14 cellular contexts compared by ENCODE assay signal in genomic region chr2:15160201-15160600, GRCh38.
DNase-seq lines count a peak whose midpoint lies in the region; ATAC-seq, FAIRE-seq and TF ChIP-seq lines count a peak whose summit lies in the region.
"Had no signal": no experiment of that assay in that cellular context is flagged by ENCODE, and none has a peak within 500 bp of the region (broad histone marks: within the 10 kb centered on the region; RNA-seq: fewer than 3 reads in every experiment).

No MANE protein-coding gene starts in this region.

- ATAC-seq in IMR-90 (ENCODE audit: low read depth): peak; percentile 6; the same call in 1 of the 2 replicates
- ATAC-seq: Right ventricle myocardium inferior had no signal

- dilution Hi-C loops in IMR-90 (cut with HindIII; ENCODE audit: low sequenced_read_pairs, unreplicated experiment): no loop called here
- dilution Hi-C loops in endothelial cell of umbilical vein (cut with MboI; ENCODE audit: extremely low pct_ligation_motif_present, low sequenced_read_pairs): no loop called here

- WGBS in IMR-90 (ENCODE audit: extremely low coverage in 2 of 2, insufficient read length in 1 of 2), 2 experiments: 83% methylated on average over 6 of the region's 8 CpGs; no CpG with 5 or more reads in 1 of the 2 experiments

- BruUV-seq in IMR-90 (replicated peaks; lab: Mats Ljungman, UMichigan): no TSS peak
- no TSS peak for BruUV-seq in endothelial cell of umbilical vein (replicated peaks; lab: Mats Ljungman, UMichigan)
- no TSS peak for BruUV-seq in Caco-2 (replicated peaks; lab: Mats Ljungman, UMichigan)

- H3K4me2 ChIP-seq in IMR-90 (ENCODE audit: low read depth, low read length) (no peak overlapping the region), endothelial cell of umbilical vein (ENCODE audit: insufficient read depth, low read length) (no peak overlapping the region), neural progenitor cell (no peak overlapping the region)

- TF ChIP-seq CTCF in CD14-positive monocyte (IDR thresholded peaks at IDR 0.05): peak; percentile 0
- TF ChIP-seq CTCF in IMR-90 (conservative IDR thresholded peaks at IDR 0.05; ENCODE audit: low read depth, low read length): no peak
- TF ChIP-seq CTCF in endothelial cell of umbilical vein (IDR thresholded peaks at IDR 0.05; ENCODE audit: extremely low read depth in 1 of 2, insufficient read depth in 1 of 2, low read depth in 1 of 2, low read length in 2 of 2): no peak
- no peak for TF ChIP-seq CTCF in neural progenitor cell (IDR thresholded peaks at IDR 0.05)
- TF ChIP-seq CTCF in Caco-2 (IDR thresholded peaks at IDR 0.05; ENCODE audit: insufficient read depth in 1 of 2, low read depth in 1 of 2, low read length in 1 of 2, severe bottlenecking in 1 of 2, unreplicated experiment in 1 of 2): no peak

- H3K79me2 ChIP-seq in endothelial cell of umbilical vein (ENCODE audit: control insufficient read depth, insufficient read depth, low read length) (no peaks in the 10 kb centered on the region), neural progenitor cell (ENCODE audit: low read depth) (no peaks in the 10 kb centered on the region)

- no peaks in the 10 kb centered on the region for H3K9me3 ChIP-seq in IMR-90 (ENCODE audit: control insufficient read depth, insufficient read depth, low read length)
- H3K9me3 ChIP-seq in endothelial cell of umbilical vein (replicated peaks; ENCODE audit: control insufficient read depth, insufficient read depth, low read length): no peaks in the 10 kb centered on the region
- no peaks in the 10 kb centered on the region for H3K9me3 ChIP-seq in neural progenitor cell (ENCODE audit: low read depth)
- H3K9me3 ChIP-seq in Caco-2: no peaks in the 10 kb centered on the region
- H3K9me3 ChIP-seq: HAP-1, SJSA1 had no signal

- no peaks in the 10 kb centered on the region for H3K27me3 ChIP-seq in IMR-90 (ENCODE audit: control insufficient read depth, insufficient read depth, low read length)
- H3K27me3 ChIP-seq in endothelial cell of umbilical vein (ENCODE audit: control insufficient read depth in 2 of 2, insufficient read depth in 2 of 2, low read length in 2 of 2): no peaks in the 10 kb centered on the region
- no peaks in the 10 kb centered on the region for H3K27me3 ChIP-seq in neural progenitor cell
- no peaks in the 10 kb centered on the region for H3K27me3 ChIP-seq in Caco-2 (replicated peaks; ENCODE audit: control insufficient read depth, insufficient read depth, low read length)
- H3K27me3 ChIP-seq: SJSA1 had no signal

- H3K36me3 Mint-ChIP-seq in CD14-positive monocyte: no peaks in the 10 kb centered on the region
- H3K36me3 Mint-ChIP-seq in neural progenitor cell: peaks cover 6% of the 10 kb centered on the region
- H3K36me3 Mint-ChIP-seq in Caco-2 (ENCODE audit: insufficient read depth, unreplicated experiment): peaks cover 10% of the 10 kb centered on the region

- H2AK9ac ChIP-seq in IMR-90 (replicated peaks; ENCODE audit: low read depth, low read length, poor library complexity): no peak overlapping the region

- peaks cover 0 to 3% (median 0%) of the 10 kb centered on the region in 7 donors for H3K9me3 Mint-ChIP-seq in CD14-positive monocyte
- peaks cover 8% of the 10 kb centered on the region for H3K9me3 Mint-ChIP-seq in neural progenitor cell
- no peaks in the 10 kb centered on the region for H3K9me3 Mint-ChIP-seq in Caco-2 (ENCODE audit: unreplicated experiment)

- H3K4me1 Mint-ChIP-seq in CD14-positive monocyte (no peaks in the 10 kb centered on the region), neural progenitor cell (peaks cover 67% of the 10 kb centered on the region), Caco-2 (ENCODE audit: low read depth, unreplicated experiment) (no peaks in the 10 kb centered on the region)

- H3K4me1 ChIP-seq in IMR-90 (ENCODE audit: control insufficient read depth, insufficient read depth, low read length): peaks cover 10% of the 10 kb centered on the region
- no peaks in the 10 kb centered on the region for H3K4me1 ChIP-seq in endothelial cell of umbilical vein (ENCODE audit: control insufficient read depth, extremely low read depth, insufficient read depth, low read length)
- H3K4me1 ChIP-seq in neural progenitor cell: peaks cover 41% of the 10 kb centered on the region
- H3K4me1 ChIP-seq in Caco-2: no peaks in the 10 kb centered on the region

- TF ChIP-seq RAD21 in IMR-90 (IDR thresholded peaks at IDR 0.05; ENCODE audit: low read length): no peak

- no peaks in the 10 kb centered on the region for H3K79me1 ChIP-seq in IMR-90 (ENCODE audit: low read depth in 1 of 2, low read length in 2 of 2)

- H3K4me3 ChIP-seq in IMR-90 (ENCODE audit: insufficient read depth, low read depth, low read length) (no peak overlapping the region), endothelial cell of umbilical vein (replicated peaks in 1 of 3; ENCODE audit: insufficient read depth in 1 of 3, low read depth in 1 of 3, low read length in 3 of 3) (no peak overlapping the region), neural progenitor cell (no peak overlapping the region), Caco-2 (ENCODE audit: low read depth, low read length) (no peak overlapping the region)
- H3K4me3 ChIP-seq: HAP-1, SJSA1 had no signal

- H2AK5ac ChIP-seq in IMR-90 (ENCODE audit: low read depth, low read length): no peak overlapping the region

- peaks cover 12% of the 10 kb centered on the region for H3F3A ChIP-seq in neural progenitor cell (ENCODE audit: low read depth)

- DNase-seq in CD14-positive monocyte (ENCODE audit: low spot score) (no peak), IMR-90 (no peak), endothelial cell of umbilical vein (ENCODE audit: low read depth, low spot score) (no peak), neural progenitor cell (ENCODE audit: low spot score) (no peak), H54 (ENCODE audit: insufficient read length, low spot score) (no peak), Caco-2 (no peak), islet precursor cell (no peak)
- DNase-seq: DMS79 had no signal

- H3K9ac ChIP-seq in IMR-90 (ENCODE audit: low read depth, low read length) (no peak overlapping the region), endothelial cell of umbilical vein (replicated peaks; ENCODE audit: extremely low read depth, insufficient read depth, low read length) (no peak overlapping the region), neural progenitor cell (no peak overlapping the region)

- H3K27ac Mint-ChIP-seq in CD14-positive monocyte (no peak overlapping the region), neural progenitor cell (peak overlapping the region; percentile 70), Caco-2 (ENCODE audit: unreplicated experiment) (no peak overlapping the region)

- peak overlapping the region; percentile 6; the same call in 1 of the 2 replicates for H3K18ac ChIP-seq in IMR-90 (ENCODE audit: low read depth, low read length)

- H3K36me3 ChIP-seq in IMR-90 (ENCODE audit: control insufficient read depth, insufficient read depth, low read length): no peaks in the 10 kb centered on the region
- no peaks in the 10 kb centered on the region for H3K36me3 ChIP-seq in endothelial cell of umbilical vein (ENCODE audit: control insufficient read depth in 2 of 2, extremely low read depth in 1 of 2, insufficient read depth in 2 of 2, low read length in 2 of 2)
- H3K36me3 ChIP-seq in neural progenitor cell: no peaks in the 10 kb centered on the region
- H3K36me3 ChIP-seq in Caco-2 (ENCODE audit: control insufficient read depth, insufficient read depth, low read length): no peaks in the 10 kb centered on the region
- H3K36me3 ChIP-seq: HAP-1, SJSA1 had no signal

- no peak overlapping the region for H3K27ac ChIP-seq in IMR-90 (ENCODE audit: insufficient read depth, low read length)
- H3K27ac ChIP-seq in endothelial cell of umbilical vein (ENCODE audit: insufficient read depth, low read depth, low read length): no peak overlapping the region
- H3K27ac ChIP-seq in neural progenitor cell: no peak overlapping the region
- H3K27ac ChIP-seq: C4-2B, HL-60, SJSA1 had no signal

- H2BK20ac ChIP-seq in IMR-90 (ENCODE audit: low read depth, low read length): peak overlapping the region; percentile 8; the same call in 1 of the 2 replicates

- no peak overlapping the region; the same call in 1 of the 2 replicates for H4K5ac ChIP-seq in IMR-90 (ENCODE audit: low read depth, low read length)

- H4K91ac ChIP-seq in IMR-90 (ENCODE audit: insufficient read depth, low read depth, low read length): peak overlapping the region; percentile 15; the same call in 1 of the 2 replicates

- POLR2A ChIA-PET in IMR-90 (lab: Charles Lee; ENCODE audit: unreplicated experiment): no interaction called here
- POLR2A ChIA-PET in endothelial cell of umbilical vein (lab: Charles Lee): no interaction called here
- POLR2A ChIA-PET in Caco-2 (lab: Charles Lee): no interaction called here

- no peaks in the 10 kb centered on the region for H3K27me3 Mint-ChIP-seq in CD14-positive monocyte (ENCODE audit: low read depth in 3 of 3)
- peaks cover 3% of the 10 kb centered on the region for H3K27me3 Mint-ChIP-seq in neural progenitor cell (ENCODE audit: insufficient read depth, low read depth)
- no peaks in the 10 kb centered on the region for H3K27me3 Mint-ChIP-seq in Caco-2 (ENCODE audit: insufficient read depth, unreplicated experiment)

- peak overlapping the region; percentile 48 for H3K4ac ChIP-seq in IMR-90 (ENCODE audit: low read depth, low read length)

- H4K8ac ChIP-seq in IMR-90 (ENCODE audit: low read depth in 2 of 2, low read length in 2 of 2): no peak overlapping the region; a peak in 1 of 4 replicates

- no peak overlapping the region for H3K4me3 Mint-ChIP-seq in CD14-positive monocyte
- no peak overlapping the region for H3K4me3 Mint-ChIP-seq in neural progenitor cell
- no peak overlapping the region for H3K4me3 Mint-ChIP-seq in Caco-2 (ENCODE audit: unreplicated experiment)

- CTCF ChIA-PET in IMR-90 (lab: Yijun Ruan, JAX): interaction anchor here (1.0 kb wide), 1 partner anchor 9 kb away, joined by 4 read pairs; no protein-coding TSS in a partner anchor
- CTCF ChIA-PET in endothelial cell of umbilical vein (lab: Charles Lee): interaction anchor here (0.6 to 2.0 kb wide), 7 partner anchors 9 to 434 kb away, joined by 3 to 11 read pairs (median 4); no protein-coding TSS in a partner anchor
- CTCF ChIA-PET in Caco-2 (lab: Charles Lee): interaction anchor here (0.6 to 0.7 kb wide), 2 partner anchors 365 to 417 kb away, joined by 3 to 5 read pairs; no protein-coding TSS in a partner anchor

- peak overlapping the region; percentile 30; the same call in 1 of the 2 replicates for H2BK120ac ChIP-seq in IMR-90 (ENCODE audit: low read depth, low read length)

- no peak overlapping the region for H3K23ac ChIP-seq in IMR-90 (ENCODE audit: low read depth, low read length)

- no peak overlapping the region for H3K56ac ChIP-seq in IMR-90 (ENCODE audit: extremely low read depth, insufficient read depth, low read length)

- TF ChIP-seq POLR2A in IMR-90 (IDR thresholded peaks at IDR 0.05; ENCODE audit: low read depth, low read length) (no peak), endothelial cell of umbilical vein (IDR thresholded peaks at IDR 0.05; ENCODE audit: low read depth, low read length) (no peak), H54 (IDR thresholded peaks at IDR 0.05; ENCODE audit: low read depth, low read length) (no peak)

- intact Hi-C loops in CD14-positive monocyte (cut with micrococcal nuclease): no loop called here
- intact Hi-C loops in IMR-90 (cut with micrococcal nuclease): no loop called here
- intact Hi-C loops in endothelial cell of umbilical vein (cut with micrococcal nuclease): no loop called here
- intact Hi-C loops in Caco-2 (cut with micrococcal nuclease; ENCODE audit: unreplicated experiment): loop anchor here (10.0 kb wide), 1 partner anchor 255 kb away; no protein-coding TSS in a partner anchor

- H2AFZ ChIP-seq in IMR-90 (replicated peaks; ENCODE audit: low read length, poor library complexity) (no peak overlapping the region), endothelial cell of umbilical vein (ENCODE audit: low read depth, low read length) (no peak overlapping the region), neural progenitor cell (replicated peaks) (peak overlapping the region; percentile 59)

- no peak overlapping the region for H2BK15ac ChIP-seq in IMR-90 (ENCODE audit: low read depth, low read length)

- in situ Hi-C loops in IMR-90 (cut with MboI; ENCODE audit: low sequenced_read_pairs): no loop called here

- 0 out of 2 replicates have a peak overlapping the region, but pooled peaks have one; percentile 42 for H3K14ac ChIP-seq in IMR-90 (replicated peaks; ENCODE audit: low read depth, low read length)

- H3K9me1 ChIP-seq in IMR-90 (ENCODE audit: insufficient read depth, low read length) (peaks cover 5% of the 10 kb centered on the region; the same call in 1 of the 2 replicates), endothelial cell of umbilical vein (replicated peaks; ENCODE audit: control insufficient read depth, extremely low read depth, insufficient read depth, low read length) (no peaks in the 10 kb centered on the region)

- no peaks in the 10 kb centered on the region for H4K20me1 ChIP-seq in IMR-90 (ENCODE audit: insufficient read depth, low read length)
- no peaks in the 10 kb centered on the region for H4K20me1 ChIP-seq in endothelial cell of umbilical vein (replicated peaks; ENCODE audit: control insufficient read depth, extremely low read depth, insufficient read depth, low read length)
- H4K20me1 ChIP-seq in neural progenitor cell (ENCODE audit: low read depth): no peaks in the 10 kb centered on the region

- peak; percentile 8 for FAIRE-seq in endothelial cell of umbilical vein (lab: Jason Lieb, UNC)
- no peak for FAIRE-seq in H54 (lab: Jason Lieb, UNC)
- FAIRE-seq: A204.1 had no signal

- no peak overlapping the region for H2BK5ac ChIP-seq in IMR-90 (ENCODE audit: low read depth, low read length, poor library complexity, severe bottlenecking)
